10 cellular contexts compared by ENCODE assay signal in genomic region chr19:49767967-49768581, GRCh38. TPM values are rescaled to one million over a fixed set of nuclear protein-coding genes. Genes with fewer than 3 reads are reported as not detected.
A peak's percentile ranks its signal among the peaks of the same experiment; 100 is the strongest.
DNase-seq lines count a peak whose midpoint lies in the region; ATAC-seq and TF ChIP-seq lines count a peak whose summit lies in the region.
"Had no signal": no experiment of that assay in that cellular context is flagged by ENCODE, and none has a peak within 500 bp of the region (broad histone marks: within the 10 kb centered on the region; RNA-seq: fewer than 3 reads in every experiment).

No MANE protein-coding gene starts in this region.

- TF ChIP-seq CTCF in HEK293 (tag by site-specific recombination; IDR thresholded peaks at IDR 0.05), result no peak
- TF ChIP-seq CTCF in activated CD8-positive, alpha-beta T cell treated with anti-CD3 and anti-CD28 coated beads for 36 hours (IDR thresholded peaks at IDR 0.05), result no peak

- peaks cover 20% of the 10 kb centered on the region for H3K4me1 ChIP-seq in HEK293 (ENCODE audit: control insufficient read depth, insufficient read depth, low read length)

- H3K9me3 Mint-ChIP-seq in activated CD8-positive, alpha-beta T cell treated with anti-CD3 and anti-CD28 coated beads for 36 hours, result no peaks in the 10 kb centered on the region

- POLR2A ChIA-PET in HEK293 (lab: Yijun Ruan, JAX), result interaction anchor here (1.2 to 2.1 kb wide), 3 partner anchors 45 to 269 kb away, joined by 3 to 8 read pairs (median 4); partner anchors contain the start of gene FUZ
- POLR2A ChIA-PET in activated CD8-positive, alpha-beta T cell treated with anti-CD3 and anti-CD28 coated beads for 36 hours (lab: Charles Lee), result interaction anchor here (1.1 kb wide), 2 partner anchors 8 to 51 kb away, joined by 3 read pairs; no protein-coding TSS in a partner anchor

- peak overlapping the region; percentile 91 for H3K4me3 Mint-ChIP-seq in activated CD8-positive, alpha-beta T cell treated with anti-CD3 and anti-CD28 coated beads for 36 hours

- CTCF ChIA-PET in HEK293 (lab: Yijun Ruan, JAX), result interaction anchor here (1.4 kb wide), 1 partner anchor 78 kb away, joined by 3 read pairs; no protein-coding TSS in a partner anchor
- CTCF ChIA-PET in activated CD8-positive, alpha-beta T cell treated with anti-CD3 and anti-CD28 coated beads for 36 hours (lab: Charles Lee), result interaction anchor here (2.3 kb wide), 1 partner anchor 50 kb away, joined by 5 read pairs; no protein-coding TSS in a partner anchor

- H3K36me3 ChIP-seq in HEK293 (ENCODE audit: control insufficient read depth in 2 of 2, insufficient read depth in 1 of 2, low read length in 2 of 2), result peaks cover 0 to 4% of the 10 kb centered on the region in 2 experiments; a peak in 1 of 3 replicates

- DNase-seq in activated CD8-positive, alpha-beta T cell treated with anti-CD3 and anti-CD28 coated beads for 36 hours, result no peak
- DNase-seq in hepatic stellate cell (ENCODE audit: low spot score) (peak; percentile 26), LoVo (ENCODE audit: low spot score) (no peak), GF-D8 (lab: John Stamatoyannopoulos, UW) (no peak), NCI-H146 treated with DMSO at 0.1 percent for 48 hours (lab: John Stamatoyannopoulos, UW; ENCODE audit: unreplicated experiment) (no peak)
- DNase-seq: GOT3, SIG-M5 had no signal

- H3K27ac Mint-ChIP-seq in activated CD8-positive, alpha-beta T cell treated with anti-CD3 and anti-CD28 coated beads for 36 hours, result peak overlapping the region; percentile 76

- H3K27me3 Mint-ChIP-seq in activated CD8-positive, alpha-beta T cell treated with anti-CD3 and anti-CD28 coated beads for 36 hours, result no peaks in the 10 kb centered on the region

- H3K4me1 Mint-ChIP-seq in activated CD8-positive, alpha-beta T cell treated with anti-CD3 and anti-CD28 coated beads for 36 hours (ENCODE audit: low read depth), result peaks cover 33% of the 10 kb centered on the region

- H3K27ac ChIP-seq in HEK293 (ENCODE audit: extremely low read depth, low read depth, low read length) (0 out of 2 replicates have a peak overlapping the region, but pooled peaks have one; percentile 36), skin epidermis (peak overlapping the region in 17 of 21 experiments; percentile 76 to 95 (median 92))

- intact Hi-C loops in activated CD8-positive, alpha-beta T cell treated with anti-CD3 and anti-CD28 coated beads for 36 hours (cut with micrococcal nuclease), result no loop called here

- H3K36me3 Mint-ChIP-seq in activated CD8-positive, alpha-beta T cell treated with anti-CD3 and anti-CD28 coated beads for 36 hours (ENCODE audit: low read depth), result peaks cover 3% of the 10 kb centered on the region

- peak overlapping the region; percentile 98 for H3K4me3 ChIP-seq in HEK293 (ENCODE audit: low read depth, low read length)
- H3K4me3 ChIP-seq in skin epidermis, result peak overlapping the region; percentile 59 to 89 (median 81)

- no peaks in the 10 kb centered on the region for H3K9me3 ChIP-seq in HEK293 (ENCODE audit: control insufficient read depth, insufficient read depth, low read depth, low read length)

- ATAC-seq in activated CD8-positive, alpha-beta T cell treated with anti-CD3 and anti-CD28 coated beads for 36 hours, result no peak
- no peak for ATAC-seq in HG02852 (IDR thresholded peaks at IDR 0.05; ENCODE audit: unreplicated experiment)

TF ChIP-seq in HEK293, 187 proteins besides CTCF, POLR2A, EP300 and RAD21:
- TF ChIP-seq YY1 (tag by site-specific recombination; IDR thresholded peaks at IDR 0.05) (no peak), SP2 (tag by site-specific recombination; IDR thresholded peaks at IDR 0.05) (no peak), ZBTB8A (tag by site-specific recombination; IDR thresholded peaks at IDR 0.05) (no peak), ZFP37 (tag by site-specific recombination; IDR thresholded peaks at IDR 0.05) (no peak), ZSCAN5A (tag by site-specific recombination; IDR thresholded peaks at IDR 0.05) (no peak), ZNF19 (tag by site-specific recombination; IDR thresholded peaks at IDR 0.05; ENCODE audit: low read depth) (no peak), ZBTB7A (tag by site-specific recombination; IDR thresholded peaks at IDR 0.05; ENCODE audit: low read depth) (no peak), ZNF10 (tag by site-specific recombination; IDR thresholded peaks at IDR 0.05) (no peak), GLIS2 (tag by site-specific recombination; IDR thresholded peaks at IDR 0.05) (no peak), ZNF157 (tag by site-specific recombination; IDR thresholded peaks at IDR 0.05) (no peak), ZNF274 (IDR thresholded peaks at IDR 0.05; ENCODE audit: low read length) (no peak), ZNF274 (tag by site-specific recombination; IDR thresholded peaks at IDR 0.05; ENCODE audit: borderline replicate concordance) (no peak), KLF8 (tag by site-specific recombination; IDR thresholded peaks at IDR 0.05) (no peak), WT1 (tag by site-specific recombination; IDR thresholded peaks at IDR 0.05) (no peak), EGR2 (tag by site-specific recombination; IDR thresholded peaks at IDR 0.05; ENCODE audit: low read depth) (no peak), ZNF155 (tag by site-specific recombination; IDR thresholded peaks at IDR 0.05) (no peak)
- TF ChIP-seq, protein P1, sequence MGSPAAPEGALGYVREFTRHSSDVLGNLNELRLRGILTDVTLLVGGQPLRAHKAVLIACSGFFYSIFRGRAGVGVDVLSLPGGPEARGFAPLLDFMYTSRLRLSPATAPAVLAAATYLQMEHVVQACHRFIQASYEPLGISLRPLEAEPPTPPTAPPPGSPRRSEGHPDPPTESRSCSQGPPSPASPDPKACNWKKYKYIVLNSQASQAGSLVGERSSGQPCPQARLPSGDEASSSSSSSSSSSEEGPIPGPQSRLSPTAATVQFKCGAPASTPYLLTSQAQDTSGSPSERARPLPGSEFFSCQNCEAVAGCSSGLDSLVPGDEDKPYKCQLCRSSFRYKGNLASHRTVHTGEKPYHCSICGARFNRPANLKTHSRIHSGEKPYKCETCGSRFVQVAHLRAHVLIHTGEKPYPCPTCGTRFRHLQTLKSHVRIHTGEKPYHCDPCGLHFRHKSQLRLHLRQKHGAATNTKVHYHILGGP (tag by site-specific recombination; IDR thresholded peaks at IDR 0.05), result no peak
- TF ChIP-seq, protein P2, sequence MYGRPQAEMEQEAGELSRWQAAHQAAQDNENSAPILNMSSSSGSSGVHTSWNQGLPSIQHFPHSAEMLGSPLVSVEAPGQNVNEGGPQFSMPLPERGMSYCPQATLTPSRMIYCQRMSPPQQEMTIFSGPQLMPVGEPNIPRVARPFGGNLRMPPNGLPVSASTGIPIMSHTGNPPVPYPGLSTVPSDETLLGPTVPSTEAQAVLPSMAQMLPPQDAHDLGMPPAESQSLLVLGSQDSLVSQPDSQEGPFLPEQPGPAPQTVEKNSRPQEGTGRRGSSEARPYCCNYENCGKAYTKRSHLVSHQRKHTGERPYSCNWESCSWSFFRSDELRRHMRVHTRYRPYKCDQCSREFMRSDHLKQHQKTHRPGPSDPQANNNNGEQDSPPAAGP (tag by site-specific recombination; IDR thresholded peaks at IDR 0.05), result no peak

RNA-seq across cellular contexts. Expression of gene AP2A1, which starts 1.3 kb away (rescaled TPM):
- total RNA-seq in activated CD8-positive, alpha-beta T cell treated with anti-CD3 and anti-CD28 coated beads for 36 hours, result 10 to 100 TPM; 83.4 to 84.5 TPM

RNA-seq across cellular contexts. Expression of gene TSKS, which starts 5.0 kb away (rescaled TPM):
- total RNA-seq in activated CD8-positive, alpha-beta T cell treated with anti-CD3 and anti-CD28 coated beads for 36 hours, result under 1 TPM; 0.50 to 0.81 TPM

RNA-seq across cellular contexts. Expression of gene FUZ, which starts 45.0 kb away (rescaled TPM):
- 10 to 100 TPM; 23.5 to 24.1 TPM for total RNA-seq in activated CD8-positive, alpha-beta T cell treated with anti-CD3 and anti-CD28 coated beads for 36 hours

RNA-seq across cellular contexts. Expression of gene MED25, which starts 50.0 kb away (rescaled TPM):
- total RNA-seq in activated CD8-positive, alpha-beta T cell treated with anti-CD3 and anti-CD28 coated beads for 36 hours, result 10 to 100 TPM; 35.7 to 38.7 TPM
